2 cellular contexts compared by ENCODE assay signal in the genomic region with DNA sequence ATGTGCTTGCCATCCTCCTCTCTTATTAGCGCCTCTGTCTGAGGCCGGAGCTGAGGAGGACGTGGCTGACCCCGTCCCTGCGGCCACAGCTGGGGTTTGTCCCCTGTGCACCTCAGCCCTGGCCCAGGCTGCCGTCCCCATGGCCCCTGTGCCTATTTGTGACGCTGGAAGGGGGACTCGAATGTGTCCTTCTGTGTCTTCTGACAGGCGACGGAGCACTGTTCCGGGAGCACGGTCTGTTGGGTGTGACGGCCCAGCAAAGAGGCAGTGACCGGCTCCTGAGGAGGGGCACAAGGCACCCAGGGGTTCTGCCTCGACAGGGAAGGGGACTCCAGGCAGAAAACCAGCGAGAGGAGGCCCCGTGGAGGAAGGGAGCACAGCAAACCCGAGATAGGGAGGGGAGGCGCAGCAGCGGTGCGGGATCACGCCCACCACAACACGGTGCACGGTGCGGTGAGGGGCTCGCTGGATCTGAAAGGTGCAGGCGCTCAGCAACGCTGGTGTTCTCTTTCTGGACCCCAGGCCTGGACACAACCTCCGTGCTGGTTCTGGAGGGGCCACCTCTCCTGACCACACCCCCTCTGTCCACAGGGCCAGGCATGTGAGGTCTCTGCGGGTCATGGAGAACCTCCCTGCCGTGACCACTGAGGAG.
TF ChIP-seq lines count a peak whose summit lies in the region.

No MANE protein-coding gene starts in this region.

TF ChIP-seq in HepG2, 621 proteins besides CTCF, POLR2A, EP300 and RAD21 (continues in another document):
- TF ChIP-seq, protein P1, sequence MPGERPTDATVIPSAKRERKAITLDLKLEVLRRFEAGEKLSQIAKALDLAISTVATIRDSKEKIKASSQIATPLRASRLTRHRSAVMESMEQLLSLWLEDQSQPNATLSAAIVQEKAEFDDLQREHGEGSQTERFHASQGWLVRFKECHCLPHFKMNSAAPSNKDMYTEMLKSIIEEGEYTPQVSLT (CRISPR knock-in tag; IDR thresholded peaks at IDR 0.05; ENCODE audit: borderline replicate concordance, low read depth): no peak
- TF ChIP-seq STAG1 (CRISPR knock-in tag; IDR thresholded peaks at IDR 0.05) (no peak), ZMYM3 (CRISPR knock-in tag; IDR thresholded peaks at IDR 0.05) (no peak), SIX4 (CRISPR knock-in tag; IDR thresholded peaks at IDR 0.05) (no peak), FUBP1 (CRISPR knock-in tag; IDR thresholded peaks at IDR 0.05; ENCODE audit: borderline replicate concordance) (no peak), MLLT10 (CRISPR knock-in tag; IDR thresholded peaks at IDR 0.05) (no peak), RBFOX2 (IDR thresholded peaks at IDR 0.05; ENCODE audit: low read depth, low read length) (peak; percentile 41; the same call in 1 of the 2 replicates), MXD4 (CRISPR knock-in tag; IDR thresholded peaks at IDR 0.05) (no peak), NFKBIZ (CRISPR knock-in tag; IDR thresholded peaks at IDR 0.05) (no peak), ZFP36 (IDR thresholded peaks at IDR 0.05; ENCODE audit: borderline replicate concordance, low read depth, low read length, partially characterized antibody) (no peak), ZMYM2 (CRISPR knock-in tag; IDR thresholded peaks at IDR 0.05) (no peak), AGO2 (optimal IDR thresholded peaks at IDR 0.05; ENCODE audit: low read depth, low read length) (peak; percentile 46), SIX1 (CRISPR knock-in tag; IDR thresholded peaks at IDR 0.05; ENCODE audit: borderline replicate concordance) (no peak), NCOR1 (IDR thresholded peaks at IDR 0.05; ENCODE audit: borderline replicate concordance, low read length) (no peak)
- TF ChIP-seq, protein P2, sequence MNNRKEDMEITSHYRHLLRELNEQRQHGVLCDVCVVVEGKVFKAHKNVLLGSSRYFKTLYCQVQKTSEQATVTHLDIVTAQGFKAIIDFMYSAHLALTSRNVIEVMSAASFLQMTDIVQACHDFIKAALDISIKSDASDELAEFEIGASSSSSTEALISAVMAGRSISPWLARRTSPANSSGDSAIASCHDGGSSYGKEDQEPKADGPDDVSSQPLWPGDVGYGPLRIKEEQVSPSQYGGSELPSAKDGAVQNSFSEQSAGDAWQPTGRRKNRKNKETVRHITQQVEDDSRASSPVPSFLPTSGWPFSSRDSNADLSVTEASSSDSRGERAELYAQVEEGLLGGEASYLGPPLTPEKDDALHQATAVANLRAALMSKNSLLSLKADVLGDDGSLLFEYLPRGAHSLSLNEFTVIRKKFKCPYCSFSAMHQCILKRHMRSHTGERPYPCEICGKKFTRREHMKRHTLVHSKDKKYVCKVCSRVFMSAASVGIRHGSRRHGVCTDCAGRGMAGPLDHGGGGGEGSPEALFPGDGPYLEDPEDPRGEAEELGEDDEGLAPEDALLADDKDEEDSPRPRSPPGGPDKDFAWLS (CRISPR knock-in tag; IDR thresholded peaks at IDR 0.05; ENCODE audit: borderline replicate concordance): no peak
- TF ChIP-seq, protein P3, sequence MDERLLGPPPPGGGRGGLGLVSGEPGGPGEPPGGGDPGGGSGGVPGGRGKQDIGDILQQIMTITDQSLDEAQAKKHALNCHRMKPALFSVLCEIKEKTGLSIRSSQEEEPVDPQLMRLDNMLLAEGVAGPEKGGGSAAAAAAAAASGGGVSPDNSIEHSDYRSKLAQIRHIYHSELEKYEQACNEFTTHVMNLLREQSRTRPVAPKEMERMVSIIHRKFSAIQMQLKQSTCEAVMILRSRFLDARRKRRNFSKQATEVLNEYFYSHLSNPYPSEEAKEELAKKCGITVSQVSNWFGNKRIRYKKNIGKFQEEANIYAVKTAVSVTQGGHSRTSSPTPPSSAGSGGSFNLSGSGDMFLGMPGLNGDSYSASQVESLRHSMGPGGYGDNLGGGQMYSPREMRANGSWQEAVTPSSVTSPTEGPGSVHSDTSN (CRISPR knock-in tag; IDR thresholded peaks at IDR 0.05): no peak
- TF ChIP-seq, protein P4, sequence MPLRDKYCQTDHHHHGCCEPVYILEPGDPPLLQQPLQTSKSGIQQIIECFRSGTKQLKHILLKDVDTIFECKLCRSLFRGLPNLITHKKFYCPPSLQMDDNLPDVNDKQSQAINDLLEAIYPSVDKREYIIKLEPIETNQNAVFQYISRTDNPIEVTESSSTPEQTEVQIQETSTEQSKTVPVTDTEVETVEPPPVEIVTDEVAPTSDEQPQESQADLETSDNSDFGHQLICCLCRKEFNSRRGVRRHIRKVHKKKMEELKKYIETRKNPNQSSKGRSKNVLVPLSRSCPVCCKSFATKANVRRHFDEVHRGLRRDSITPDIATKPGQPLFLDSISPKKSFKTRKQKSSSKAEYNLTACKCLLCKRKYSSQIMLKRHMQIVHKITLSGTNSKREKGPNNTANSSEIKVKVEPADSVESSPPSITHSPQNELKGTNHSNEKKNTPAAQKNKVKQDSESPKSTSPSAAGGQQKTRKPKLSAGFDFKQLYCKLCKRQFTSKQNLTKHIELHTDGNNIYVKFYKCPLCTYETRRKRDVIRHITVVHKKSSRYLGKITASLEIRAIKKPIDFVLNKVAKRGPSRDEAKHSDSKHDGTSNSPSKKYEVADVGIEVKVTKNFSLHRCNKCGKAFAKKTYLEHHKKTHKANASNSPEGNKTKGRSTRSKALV (CRISPR knock-in tag; IDR thresholded peaks at IDR 0.05): no peak

TF ChIP-seq in WTC11, 78 proteins besides CTCF, POLR2A, EP300 and RAD21:
- TF ChIP-seq TP53 (CRISPR knock-in tag; IDR thresholded peaks at IDR 0.05) (no peak), ZNF263 (CRISPR knock-in tag; IDR thresholded peaks at IDR 0.05; ENCODE audit: low read depth) (peak; percentile 78)
